Comparison of ENCODE assay signal across 16 cellular contexts in genomic region chr1:171769754-171770153, GRCh38. TPM values are rescaled to one million over a fixed set of nuclear protein-coding genes. Genes with fewer than 3 reads are reported as not detected.
A peak's percentile ranks its signal among the peaks of the same experiment; 100 is the strongest.
DNase-seq lines count a peak whose midpoint lies in the region; ATAC-seq lines count a peak whose summit lies in the region.
"Had no signal": no experiment of that assay in that cellular context is flagged by ENCODE, and none has a peak within 500 bp of the region (broad histone marks: within the 10 kb centered on the region; RNA-seq: fewer than 3 reads in every experiment).

No MANE protein-coding gene starts in this region.

- no peak for ATAC-seq in HG03565 (IDR thresholded peaks at IDR 0.05; ENCODE audit: unreplicated experiment)

- DNase-seq in NCI-H2171 treated with DMSO at 0.1 percent for 48 hours (lab: John Stamatoyannopoulos, UW): peak; percentile 20
- no peak for DNase-seq in NCI-H2171 (lab: John Stamatoyannopoulos, UW)
- peak; percentile 44 for DNase-seq in foreskin melanocyte
- peak; percentile 68 for DNase-seq in renal cortical epithelial cell (ENCODE audit: low read depth)
- no peak for DNase-seq in NCI-H69 (lab: John Stamatoyannopoulos, UW)
- DNase-seq in NCI-H1930 (lab: John Stamatoyannopoulos, UW): no peak
- DNase-seq: 8988T; AML-193; CD8-positive, alpha-beta memory T cell; DMS153; DMS79 treated with DMSO at 0.1 percent for 48 hours; EL; GOT3; H9; IMR-90 had no signal

RNA-seq across cellular contexts. Expression of gene METTL13, which starts 11.7 kb away (rescaled TPM):
- total RNA-seq in renal cortical epithelial cell: 31.1 and 44.2 TPM in 2 replicates

RNA-seq across cellular contexts. Expression of gene VAMP4, which starts 27.9 kb away (rescaled TPM):
- total RNA-seq in renal cortical epithelial cell: 5.2 and 10.7 TPM in 2 replicates

Comparison
In these comparisons a context has a peak if more than half of its experiments do, and no peak if none do; other contexts are left out.
1. DNase-seq: peak in NCI-H2171 treated with DMSO at 0.1 percent for 48 hours (single experiment), foreskin melanocyte (single experiment) and renal cortical epithelial cell (single experiment); none in NCI-H2171 (single experiment), NCI-H69 (single experiment) and NCI-H1930 (0 of 2).